31 cellular contexts compared by ENCODE assay signal in genomic region chr5:80068775-80069174, GRCh38.
"Had no signal": no experiment of that assay in that cellular context is flagged by ENCODE, and none has a peak within 500 bp of the region (broad histone marks: within the 10 kb centered on the region; RNA-seq: fewer than 3 reads in every experiment).

No MANE protein-coding gene starts in this region.

- ATAC-seq: activated T-helper 17 cell treated with anti-CD3 and anti-CD28 coated beads, Interleukin-2, amount 50 U/mL, for 72 hours; Panc1; Right ventricle myocardium inferior; T-helper 17 cell had no signal

- H3K4me3 Mint-ChIP-seq: activated CD4-positive, alpha-beta memory T cell treated with anti-CD3 and anti-CD28 coated beads for 36 hours; activated CD4-positive, alpha-beta T cell treated with anti-CD3 and anti-CD28 coated beads, Interleukin-2, amount 10 ng/mL, durations not matched to agents 7 days and 5 days; activated naive CD4-positive, alpha-beta T cell treated with anti-CD3 and anti-CD28 coated beads for 36 hours; activated naive CD8-positive, alpha-beta T cell treated with anti-CD3 and anti-CD28 coated beads for 36 hours; activated T-helper 17 cell treated with anti-CD3 and anti-CD28 coated beads, Interleukin-2, amount 50 U/mL, for 72 hours; IgD-negative memory B cell; T-helper 17 cell had no signal

- H3K4me3 ChIP-seq: adrenal gland, breast epithelium, SJSA1 had no signal

- H3K9me3 Mint-ChIP-seq: activated CD4-positive, alpha-beta memory T cell treated with anti-CD3 and anti-CD28 coated beads for 36 hours; activated CD4-positive, alpha-beta T cell treated with anti-CD3 and anti-CD28 coated beads, Interleukin-2, amount 10 ng/mL, durations not matched to agents 7 days and 5 days; activated naive CD4-positive, alpha-beta T cell treated with anti-CD3 and anti-CD28 coated beads for 36 hours; activated naive CD8-positive, alpha-beta T cell treated with anti-CD3 and anti-CD28 coated beads for 36 hours; activated T-helper 17 cell treated with anti-CD3 and anti-CD28 coated beads, Interleukin-2, amount 50 U/mL, for 72 hours had no signal

- H3K27ac ChIP-seq: SJSA1 had no signal

- DNase-seq: activated CD4-positive, alpha-beta memory T cell treated with anti-CD3 and anti-CD28 coated beads for 36 hours; activated CD4-positive, alpha-beta T cell treated with anti-CD3 and anti-CD28 coated beads, Interleukin-2, amount 10 ng/mL, durations not matched to agents 7 days and 5 days; activated CD4-positive, CD25-positive, alpha-beta regulatory T cell; activated CD8-positive, alpha-beta memory T cell treated with anti-CD3 and anti-CD28 coated beads for 24 hours; activated gamma-delta T cell; activated naive CD4-positive, alpha-beta T cell treated with anti-CD3 and anti-CD28 coated beads for 36 hours; activated naive CD8-positive, alpha-beta T cell treated with anti-CD3 and anti-CD28 coated beads for 36 hours; activated T-cell treated with anti-CD3 and anti-CD28 coated beads for 4 hours; activated T-cell treated with anti-CD3 and anti-CD28 coated beads, Interleukin-2, amount 50 U/mL, for 48 hours; adrenal gland; anterior cingulate cortex; central memory CD4-positive, alpha-beta T cell; KG1; NCI-H1092; NCI-H1417 treated with DMSO at 0.1 percent for 48 hours; NCI-H2029; NCI-H2107; NCI-H345; NCI-H510A treated with DMSO at 0.1 percent for 48 hours; NCI-H69; NK-92 treated with Interleukin-12 subunit alpha and Interleukin-12 subunit beta, amount 100 ng/mL, for 24 hours; OCI-M1; RPMI8226; T-helper 17 cell; T-helper 9 cell had no signal

- H3K36me3 Mint-ChIP-seq: activated naive CD8-positive, alpha-beta T cell treated with anti-CD3 and anti-CD28 coated beads for 36 hours; IgD-negative memory B cell had no signal

- H3K4me1 ChIP-seq: adrenal gland, breast epithelium, SJSA1 had no signal

- H3K27me3 ChIP-seq: adrenal gland, breast epithelium, SJSA1 had no signal

- H3K27me3 Mint-ChIP-seq: activated CD4-positive, alpha-beta memory T cell treated with anti-CD3 and anti-CD28 coated beads for 36 hours; activated CD4-positive, alpha-beta T cell treated with anti-CD3 and anti-CD28 coated beads, Interleukin-2, amount 10 ng/mL, durations not matched to agents 7 days and 5 days; activated naive CD8-positive, alpha-beta T cell treated with anti-CD3 and anti-CD28 coated beads for 36 hours; activated T-helper 17 cell treated with anti-CD3 and anti-CD28 coated beads, Interleukin-2, amount 50 U/mL, for 72 hours; IgD-negative memory B cell; T-helper 17 cell had no signal

- H3K27ac Mint-ChIP-seq: activated CD4-positive, alpha-beta memory T cell treated with anti-CD3 and anti-CD28 coated beads for 36 hours; activated CD4-positive, alpha-beta T cell treated with anti-CD3 and anti-CD28 coated beads, Interleukin-2, amount 10 ng/mL, durations not matched to agents 7 days and 5 days; activated naive CD4-positive, alpha-beta T cell treated with anti-CD3 and anti-CD28 coated beads for 36 hours; activated naive CD8-positive, alpha-beta T cell treated with anti-CD3 and anti-CD28 coated beads for 36 hours; T-helper 17 cell had no signal

- H3K36me3 ChIP-seq: adrenal gland, breast epithelium, SJSA1 had no signal

- H3K9me3 ChIP-seq: adrenal gland, breast epithelium, SJSA1 had no signal
